8 cellular contexts compared by ENCODE assay signal in the genomic region with DNA sequence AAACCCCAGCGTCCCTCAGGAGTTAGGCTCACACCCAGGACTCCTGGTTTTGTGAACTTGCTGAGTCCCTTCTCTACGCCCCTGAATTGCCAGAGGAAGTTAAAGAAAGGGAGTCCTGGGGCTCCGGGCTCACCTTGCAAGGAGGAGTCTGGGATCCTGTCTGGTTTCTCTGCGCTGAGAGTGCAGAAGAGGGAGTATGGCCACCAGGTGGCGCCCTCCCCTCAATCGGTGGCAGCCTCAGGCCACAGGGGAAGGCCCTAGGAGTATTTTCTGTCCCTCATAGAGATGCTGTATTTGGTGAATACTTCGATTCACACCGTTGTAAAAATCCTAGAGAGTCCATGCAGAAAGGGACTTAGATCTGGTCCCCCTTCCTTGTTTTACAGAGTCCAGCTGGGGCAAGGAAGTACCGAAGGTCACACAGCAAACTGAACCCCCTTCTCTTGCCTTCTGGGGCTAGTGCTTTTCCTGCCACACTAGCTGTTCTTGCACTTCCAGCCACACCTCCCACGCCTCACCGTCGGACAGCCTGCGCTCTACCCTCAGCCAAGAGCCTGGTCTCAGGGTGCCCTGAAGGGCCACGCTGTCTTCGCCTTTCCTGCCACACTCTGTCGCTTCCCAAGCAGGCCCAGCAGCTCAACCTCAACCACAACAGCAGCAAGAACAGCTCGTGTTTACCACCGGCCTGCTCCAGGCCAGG. TPM values are rescaled to one million over a fixed set of nuclear protein-coding genes. Genes with fewer than 3 reads are reported as not detected.
A peak's percentile ranks its signal among the peaks of the same experiment; 100 is the strongest.
DNase-seq lines count a peak whose midpoint lies in the region; ATAC-seq and TF ChIP-seq lines count a peak whose summit lies in the region.

No MANE protein-coding gene starts in this region.

- H3K4me1 ChIP-seq in rectal smooth muscle tissue (ENCODE audit: control insufficient read depth, insufficient read depth, low read length): peaks cover 25% of the 10 kb centered on the region

- ATAC-seq in GM21717 (IDR thresholded peaks at IDR 0.05; ENCODE audit: unreplicated experiment): peak; percentile 92

- DNase-seq in GM10248 (ENCODE audit: extremely low spot score) (peak; percentile 86), SK-N-DZ (ENCODE audit: low spot score) (peak; percentile 84), cardiac septum (ENCODE audit: low spot score) (peak; percentile 87), DMS153 (lab: John Stamatoyannopoulos, UW) (no peak)
- peak; percentile 37 for DNase-seq in Jurkat, Clone E6-1 (ENCODE audit: low read depth, low spot score)
- peak; percentile 74 for DNase-seq in activated naive CD4-positive, alpha-beta T cell treated with anti-CD3 and anti-CD28 coated beads, Interleukin-2, amount 50 U/mL, for 16 hours

- CTCF ChIA-PET in GM10248 (lab: Yijun Ruan, JAX): interaction anchor here (0.7 to 11.7 kb wide), 48 partner anchors 9 to 493 kb away, joined by 3 to 165 read pairs (median 5); a partner anchor contains a TSS

- intact Hi-C loops in cardiac septum (cut with DNase I): loop anchor here (1.0 kb wide), 1 partner anchor 142 kb away; no protein-coding TSS in a partner anchor

- H3K9ac ChIP-seq in rectal smooth muscle tissue (ENCODE audit: low read length): no peak overlapping the region

- POLR2A ChIA-PET in GM10248 (lab: Yijun Ruan, JAX): no interaction called here

- no peaks in the 10 kb centered on the region for H3K36me3 ChIP-seq in rectal smooth muscle tissue (ENCODE audit: control insufficient read depth, insufficient read depth, low read length)

- peaks cover 9% of the 10 kb centered on the region for H3K27me3 ChIP-seq in rectal smooth muscle tissue (ENCODE audit: control insufficient read depth, insufficient read depth, low read length)

- TF ChIP-seq CTCF in GM10248 (IDR thresholded peaks at IDR 0.05; ENCODE audit: control extremely low read depth, extremely low read depth, low read depth, missing control alignments): peak; percentile 89

- peak overlapping the region; percentile 53 for H3K27ac ChIP-seq in rectal smooth muscle tissue (ENCODE audit: low read depth, low read length)

- no peak overlapping the region for H3K4me3 ChIP-seq in Jurkat, Clone E6-1 (ENCODE audit: low read length)
- H3K4me3 ChIP-seq in rectal smooth muscle tissue (ENCODE audit: low read length): no peak overlapping the region

RNA-seq across cellular contexts. Expression of a gene that starts 10.2 kb away (rescaled TPM):
- polyA plus RNA-seq in Jurkat, Clone E6-1 (2012; ENCODE audit: insufficient read depth, insufficient read length): not detected
- 173 and 186 TPM in 2 replicates for polyA plus RNA-seq in SK-N-DZ (2014; cell fraction: cytosol; rRNA removed)
- polyA plus RNA-seq in SK-N-DZ (2014; cell fraction: nucleus; rRNA removed): 153 and 181 TPM in 2 replicates
- 18.3 TPM for total RNA-seq in cardiac septum

RNA-seq across cellular contexts. Expression of a gene that starts 22.0 kb away (rescaled TPM):
- polyA plus RNA-seq in Jurkat, Clone E6-1 (2012; ENCODE audit: insufficient read depth, insufficient read length): 57.7 TPM
- polyA plus RNA-seq in SK-N-DZ (2014; cell fraction: cytosol; rRNA removed): 17.7 and 24.8 TPM in 2 replicates
- polyA plus RNA-seq in SK-N-DZ (2014; cell fraction: nucleus; rRNA removed): 25.7 and 50.3 TPM in 2 replicates
- total RNA-seq in cardiac septum: 32.3 TPM
